Comparison of ENCODE assay signal across 16 cellular contexts in the genomic region with DNA sequence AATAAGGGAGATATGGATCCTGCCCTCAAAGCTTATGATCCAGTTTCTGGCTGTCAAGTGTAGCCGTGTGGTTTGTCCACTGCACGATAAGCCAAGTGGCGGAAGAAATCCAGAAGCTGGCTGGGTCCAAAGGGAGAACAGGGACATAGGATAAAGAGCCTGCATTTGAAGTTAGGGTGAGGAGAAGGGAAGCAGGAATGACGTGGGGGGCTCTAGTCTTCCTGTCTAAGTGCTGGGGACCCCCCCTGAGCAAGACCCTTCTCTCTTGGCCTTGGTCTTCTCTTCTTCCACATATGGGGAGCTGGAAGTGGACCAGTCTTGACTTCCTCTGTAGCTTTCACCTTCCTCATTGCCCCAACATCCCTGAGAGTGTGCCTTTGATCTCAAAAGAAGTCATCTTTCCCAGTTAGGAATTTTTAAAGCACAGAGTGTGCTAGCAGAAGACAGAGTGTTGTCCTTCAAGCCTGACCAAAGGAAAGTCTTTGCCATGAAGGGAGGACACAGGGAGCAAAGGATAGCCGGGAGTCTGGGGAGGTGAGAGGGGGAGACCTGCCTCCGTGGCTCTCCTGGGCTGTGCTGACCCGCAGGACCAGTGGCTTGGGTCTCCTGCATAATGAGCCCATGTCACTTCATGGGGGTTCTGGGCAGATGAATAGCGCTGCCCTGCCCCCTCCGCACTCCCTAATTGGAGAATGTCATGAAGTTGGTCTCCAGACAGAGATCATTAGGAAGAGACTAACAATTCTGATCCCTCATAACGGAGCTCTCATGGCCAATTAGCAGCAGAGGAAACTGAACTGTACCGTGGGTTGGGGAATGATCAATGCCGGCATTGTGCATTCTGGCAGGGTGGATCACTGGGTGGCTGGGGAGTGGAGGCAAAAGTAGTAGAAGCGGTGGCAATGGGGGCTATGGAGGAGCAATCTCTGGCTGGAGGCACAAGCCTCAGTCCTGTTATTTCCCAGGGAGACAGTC.
DNase-seq lines count a peak whose midpoint lies in the region; ATAC-seq and TF ChIP-seq lines count a peak whose summit lies in the region.
"Had no signal": no experiment of that assay in that cellular context is flagged by ENCODE, and none has a peak within 500 bp of the region (broad histone marks: within the 10 kb centered on the region; RNA-seq: fewer than 3 reads in every experiment).

No MANE protein-coding gene starts in this region.

- peak overlapping the region; percentile 3 for H3K4me3 ChIP-seq in iPS-15b (ENCODE audit: low read depth, low read length)
- H3K4me3 ChIP-seq in neuronal stem cell (ENCODE audit: low read length in 2 of 2), result no peak overlapping the region
- H3K4me3 ChIP-seq: BLaER1 had no signal

- no peak overlapping the region for H2AK5ac ChIP-seq in neuronal stem cell (ENCODE audit: low read depth, low read length)

- H4K91ac ChIP-seq in neuronal stem cell (ENCODE audit: low read depth, low read length, poor library complexity), result no peak overlapping the region

- no peak overlapping the region for H3K18ac ChIP-seq in neuronal stem cell (ENCODE audit: low read length)

- H3K9ac ChIP-seq in iPS-15b (ENCODE audit: low read depth, low read length), result no peak overlapping the region
- H3K9ac ChIP-seq in neuronal stem cell (ENCODE audit: low read depth, low read length, poor library complexity), result no peak overlapping the region
- H3K9ac ChIP-seq: BLaER1 had no signal

- peak overlapping the region; percentile 2 for H3K27ac ChIP-seq in neuronal stem cell (replicated peaks; ENCODE audit: low read length)
- H3K27ac ChIP-seq: BLaER1, HL-60 had no signal

- H3K4me3 Mint-ChIP-seq in activated CD8-positive, alpha-beta memory T cell treated with anti-CD3 and anti-CD28 coated beads, Interleukin-2, amount 10 ng/mL, durations not matched to agents 7 days and 5 days, result no peak overlapping the region
- H3K4me3 Mint-ChIP-seq: CD8-positive, alpha-beta memory T cell; HFFc6 had no signal

- H2BK5ac ChIP-seq in neuronal stem cell (ENCODE audit: low read length), result no peak overlapping the region

- peaks cover 7% of the 10 kb centered on the region for H3K4me1 Mint-ChIP-seq in activated CD8-positive, alpha-beta memory T cell treated with anti-CD3 and anti-CD28 coated beads, Interleukin-2, amount 10 ng/mL, durations not matched to agents 7 days and 5 days

- H3K27me3 Mint-ChIP-seq in activated CD8-positive, alpha-beta memory T cell treated with anti-CD3 and anti-CD28 coated beads, Interleukin-2, amount 10 ng/mL, durations not matched to agents 7 days and 5 days, result peaks cover 24% of the 10 kb centered on the region

- WGBS in neuronal stem cell (ENCODE audit: extremely low coverage in 2 of 2, insufficient read length in 2 of 2, insufficient replicate concordance in 1 of 2), 2 donors, result no CpG with 5 or more reads among the region's 13 CpGs

- no peak for ATAC-seq in activated CD8-positive, alpha-beta memory T cell treated with anti-CD3 and anti-CD28 coated beads, Interleukin-2, amount 10 ng/mL, durations not matched to agents 7 days and 5 days
- no peak for ATAC-seq in HG03439 (IDR thresholded peaks at IDR 0.05; ENCODE audit: unreplicated experiment)

- H3K36me3 Mint-ChIP-seq in activated CD8-positive, alpha-beta memory T cell treated with anti-CD3 and anti-CD28 coated beads, Interleukin-2, amount 10 ng/mL, durations not matched to agents 7 days and 5 days, result no peaks in the 10 kb centered on the region
- H3K36me3 Mint-ChIP-seq: CD8-positive, alpha-beta memory T cell had no signal

- H3K9me3 Mint-ChIP-seq in activated CD8-positive, alpha-beta memory T cell treated with anti-CD3 and anti-CD28 coated beads, Interleukin-2, amount 10 ng/mL, durations not matched to agents 7 days and 5 days (ENCODE audit: low read depth), result no peaks in the 10 kb centered on the region
- H3K9me3 Mint-ChIP-seq: CD8-positive, alpha-beta memory T cell; HFFc6 had no signal

- H3K4me1 ChIP-seq in iPS-15b (ENCODE audit: control insufficient read depth, insufficient read depth, low read length), result peaks cover 21% of the 10 kb centered on the region
- peaks cover 3 to 40% of the 10 kb centered on the region in 2 donors for H3K4me1 ChIP-seq in neuronal stem cell (ENCODE audit: control insufficient read depth in 2 of 2, insufficient read depth in 1 of 2, low read depth in 1 of 2, low read length in 2 of 2)

- H2BK120ac ChIP-seq in neuronal stem cell (ENCODE audit: low read depth, low read length), result no peak overlapping the region

- no peak overlapping the region for H2AFZ ChIP-seq in neuronal stem cell (ENCODE audit: low read length)

- no peak overlapping the region for H3K4ac ChIP-seq in neuronal stem cell (ENCODE audit: low read length)

- H3K79me1 ChIP-seq in neuronal stem cell (ENCODE audit: low read depth, low read length), result no peaks in the 10 kb centered on the region

- H3K27me3 ChIP-seq in iPS-15b (ENCODE audit: control insufficient read depth, insufficient read depth, low read length), result peaks cover 12% of the 10 kb centered on the region
- peaks cover 0 to 29% (median 0%) of the 10 kb centered on the region in 3 experiments for H3K27me3 ChIP-seq in neuronal stem cell (ENCODE audit: control insufficient read depth in 3 of 3, insufficient read depth in 3 of 3, low read depth in 1 of 3, low read length in 3 of 3)
- H3K27me3 ChIP-seq: BLaER1 had no signal

- H4K8ac ChIP-seq in neuronal stem cell (ENCODE audit: low read depth, low read length), result no peak overlapping the region

- TF ChIP-seq CTCF in GM20000 (IDR thresholded peaks at IDR 0.05; ENCODE audit: extremely low read depth, missing control alignments), result no peak

- H3K4me2 ChIP-seq in neuronal stem cell (ENCODE audit: insufficient read depth, low read length, poor library complexity, severe bottlenecking), result no peak overlapping the region
- H3K4me2 ChIP-seq: BLaER1 had no signal

- H3K36me3 ChIP-seq in iPS-15b (ENCODE audit: control insufficient read depth, insufficient read depth, low read length) (no peaks in the 10 kb centered on the region), neuronal stem cell (replicated peaks in 1 of 2; ENCODE audit: control insufficient read depth in 2 of 2, insufficient read depth in 2 of 2, low read length in 2 of 2) (no peaks in the 10 kb centered on the region)
- H3K36me3 ChIP-seq: BLaER1 had no signal

- no peak overlapping the region for H3K27ac Mint-ChIP-seq in activated CD8-positive, alpha-beta memory T cell treated with anti-CD3 and anti-CD28 coated beads, Interleukin-2, amount 10 ng/mL, durations not matched to agents 7 days and 5 days
- H3K27ac Mint-ChIP-seq: CD8-positive, alpha-beta memory T cell; HFFc6 had no signal

- CTCF ChIA-PET in activated CD8-positive, alpha-beta memory T cell treated with anti-CD3 and anti-CD28 coated beads, Interleukin-2, amount 10 ng/mL, durations not matched to agents 7 days and 5 days (lab: Charles Lee), result interaction anchor here (0.8 to 2.5 kb wide), 3 partner anchors 186 to 614 kb away, joined by 3 to 7 read pairs (median 4); a partner anchor contains a TSS

- DNase-seq in activated CD8-positive, alpha-beta memory T cell treated with anti-CD3 and anti-CD28 coated beads for 24 hours, result peak; percentile 32
- DNase-seq in activated CD8-positive, alpha-beta memory T cell treated with anti-CD3 and anti-CD28 coated beads, Interleukin-2, amount 10 ng/mL, durations not matched to agents 7 days and 5 days, result no peak
- DNase-seq in ecto neural progenitor cell (ENCODE audit: low spot score), result peak; percentile 44
- DNase-seq in neuronal stem cell (ENCODE audit: low spot score), result no peak
- no peak for DNase-seq in GM20000 (ENCODE audit: low spot score)
- DNase-seq in nucleus accumbens (lab: John Stamatoyannopoulos, UW), result no peak
- DNase-seq: 8988T; AML-193; CD8-positive, alpha-beta memory T cell; DMS79; HCEC 1CT; HFFc6 had no signal

- H2BK15ac ChIP-seq in neuronal stem cell (ENCODE audit: low read length), result no peak overlapping the region

- no peak overlapping the region for H3K14ac ChIP-seq in neuronal stem cell (ENCODE audit: low read length)

- no peak overlapping the region for H2BK12ac ChIP-seq in neuronal stem cell (ENCODE audit: low read length)

- H3K23ac ChIP-seq in neuronal stem cell (ENCODE audit: low read depth, low read length, poor library complexity), result no peak overlapping the region

- H3K9me3 ChIP-seq in iPS-15b (ENCODE audit: control insufficient read depth, insufficient read depth, low read length) (no peaks in the 10 kb centered on the region), neuronal stem cell (replicated peaks in 1 of 2; ENCODE audit: control insufficient read depth in 2 of 2, insufficient read depth in 1 of 2, low read depth in 1 of 2, low read length in 2 of 2) (no peaks in the 10 kb centered on the region)
- H3K9me3 ChIP-seq: BLaER1 had no signal

Comparison
In these comparisons a context has a peak if more than half of its experiments do, and no peak if none do; other contexts are left out.
1. DNase-seq: peak in activated CD8-positive, alpha-beta memory T cell treated with anti-CD3 and anti-CD28 coated beads for 24 hours (single experiment) and ecto neural progenitor cell (single experiment); none in activated CD8-positive, alpha-beta memory T cell treated with anti-CD3 and anti-CD28 coated beads, Interleukin-2, amount 10 ng/mL, durations not matched to agents 7 days and 5 days (single experiment), neuronal stem cell (single experiment), GM20000 (single experiment) and nucleus accumbens (0 of 56).